In the genomic region with DNA sequence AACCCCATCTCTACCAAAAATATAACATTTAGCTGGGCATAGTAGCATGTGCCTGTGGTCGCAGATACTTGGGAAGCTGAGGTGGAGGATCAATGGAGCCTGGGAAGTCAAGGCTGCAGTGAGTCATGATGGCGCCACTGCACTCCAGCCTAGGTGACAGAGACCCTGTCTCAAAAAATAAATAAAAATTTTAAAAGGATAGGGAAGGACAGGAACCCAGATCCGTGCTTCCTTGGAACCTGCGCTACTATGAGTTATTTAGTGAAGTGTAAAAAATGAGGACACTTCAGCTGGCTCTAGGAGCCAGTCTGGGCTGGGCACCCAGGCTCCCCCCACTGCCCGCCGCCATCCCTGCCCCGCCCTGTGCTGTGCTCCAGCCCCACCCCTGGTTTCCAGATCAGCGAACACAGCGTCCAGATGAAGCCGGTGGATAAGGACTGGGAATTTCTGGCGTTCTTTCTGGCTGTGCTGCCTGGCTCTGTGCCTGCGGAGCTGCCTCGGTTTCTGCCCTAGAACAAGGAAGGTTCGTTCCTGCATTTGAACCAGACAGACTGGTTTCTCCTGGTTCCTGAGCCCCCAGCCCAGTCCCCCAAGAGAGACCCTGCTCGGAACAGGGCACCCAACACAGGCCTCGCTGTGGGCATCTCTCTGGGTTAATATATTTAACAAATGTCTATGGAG, we compare ENCODE assay signal across 1 cellular context.
TF ChIP-seq lines count a peak whose summit lies in the region.

No MANE protein-coding gene starts in this region.

TF ChIP-seq in HEK293, 187 proteins besides CTCF, POLR2A, EP300 and RAD21 (continued from another document):
- TF ChIP-seq ZNF138 (tag by site-specific recombination; IDR thresholded peaks at IDR 0.05; ENCODE audit: borderline replicate concordance) (no peak), ZNF169 (tag by site-specific recombination; IDR thresholded peaks at IDR 0.05) (no peak), ZNF121 (tag by site-specific recombination; IDR thresholded peaks at IDR 0.05) (no peak), KLF1 (tag by site-specific recombination; IDR thresholded peaks at IDR 0.05) (peak; percentile 55; the same call in 1 of the 2 replicates)
- TF ChIP-seq, protein P1, sequence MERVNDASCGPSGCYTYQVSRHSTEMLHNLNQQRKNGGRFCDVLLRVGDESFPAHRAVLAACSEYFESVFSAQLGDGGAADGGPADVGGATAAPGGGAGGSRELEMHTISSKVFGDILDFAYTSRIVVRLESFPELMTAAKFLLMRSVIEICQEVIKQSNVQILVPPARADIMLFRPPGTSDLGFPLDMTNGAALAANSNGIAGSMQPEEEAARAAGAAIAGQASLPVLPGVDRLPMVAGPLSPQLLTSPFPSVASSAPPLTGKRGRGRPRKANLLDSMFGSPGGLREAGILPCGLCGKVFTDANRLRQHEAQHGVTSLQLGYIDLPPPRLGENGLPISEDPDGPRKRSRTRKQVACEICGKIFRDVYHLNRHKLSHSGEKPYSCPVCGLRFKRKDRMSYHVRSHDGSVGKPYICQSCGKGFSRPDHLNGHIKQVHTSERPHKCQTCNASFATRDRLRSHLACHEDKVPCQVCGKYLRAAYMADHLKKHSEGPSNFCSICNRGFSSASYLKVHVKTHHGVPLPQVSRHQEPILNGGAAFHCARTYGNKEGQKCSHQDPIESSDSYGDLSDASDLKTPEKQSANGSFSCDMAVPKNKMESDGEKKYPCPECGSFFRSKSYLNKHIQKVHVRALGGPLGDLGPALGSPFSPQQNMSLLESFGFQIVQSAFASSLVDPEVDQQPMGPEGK (tag by site-specific recombination; IDR thresholded peaks at IDR 0.05): peak; percentile 29; the same call in 1 of the 2 replicates
TF ChIP-seq in HEK293: peak in this region for 5.
